ENCODE assay signal across 8 cellular contexts in genomic region chr3:149512073-149512782, GRCh38.
DNase-seq lines count a peak whose midpoint lies in the region; ATAC-seq and TF ChIP-seq lines count a peak whose summit lies in the region.

No MANE protein-coding gene starts in this region.

- no peaks in the 10 kb centered on the region for H3K36me3 ChIP-seq in muscle layer of colon (ENCODE audit: insufficient read depth, low read length)

- peak; percentile 81 for ATAC-seq in HG02642 (IDR thresholded peaks at IDR 0.05; ENCODE audit: poor library complexity, unreplicated experiment)

- H3K4me1 ChIP-seq in muscle layer of colon (ENCODE audit: insufficient read depth, low read length) = peaks cover 17% of the 10 kb centered on the region

- no peak overlapping the region for H3K27ac ChIP-seq in muscle layer of colon (ENCODE audit: low read depth, low read length)

- TF ChIP-seq CTCF in GM12875 (IDR thresholded peaks at IDR 0.05; ENCODE audit: borderline replicate concordance, insufficient read depth, low read depth, low read length) = peak; percentile 79; the same call in 1 of the 2 replicates

- H3K9me3 ChIP-seq in muscle layer of colon (ENCODE audit: low read length) = no peaks in the 10 kb centered on the region

- H3K9ac ChIP-seq in muscle layer of colon (ENCODE audit: low read length) = no peak overlapping the region

- no peak overlapping the region for H3K4me3 ChIP-seq in GM12875 (ENCODE audit: low read depth, low read length)
- peak overlapping the region; percentile 1 to 33 for H3K4me3 ChIP-seq in muscle layer of colon (ENCODE audit: low read depth in 1 of 2, low read length in 2 of 2)

- DNase-seq in AG20443 (ENCODE audit: low spot score) (peak; percentile 83), NCI-H1092 treated with DMSO at 0.1 percent for 48 hours (lab: John Stamatoyannopoulos, UW) (peak; percentile 76), T1000 (lab: John Stamatoyannopoulos, UW) (peak; percentile 34), erythroblast (lab: John Stamatoyannopoulos, UW) (peak; percentile 49 to 60)
- no peak for DNase-seq in stimulated activated naive CD4-positive, alpha-beta T cell (lab: John Stamatoyannopoulos, UW)

- H3K27me3 ChIP-seq in muscle layer of colon (ENCODE audit: control insufficient read depth in 1 of 2, insufficient read depth in 2 of 2, low read length in 2 of 2) = no peaks in the 10 kb centered on the region

- TF ChIP-seq POLR2A in erythroblast (IDR thresholded peaks at IDR 0.05; ENCODE audit: low read length) = no peak

Comparison
In these comparisons a context has a peak if more than half of its experiments do, and no peak if none do; other contexts are left out.
1. DNase-seq: peak in AG20443 (single experiment), NCI-H1092 treated with DMSO at 0.1 percent for 48 hours (single experiment), T1000 (single experiment) and erythroblast (2 of 2); none in stimulated activated naive CD4-positive, alpha-beta T cell (0 of 6).